ENCODE assay signal across 8 cellular contexts in the genomic region with DNA sequence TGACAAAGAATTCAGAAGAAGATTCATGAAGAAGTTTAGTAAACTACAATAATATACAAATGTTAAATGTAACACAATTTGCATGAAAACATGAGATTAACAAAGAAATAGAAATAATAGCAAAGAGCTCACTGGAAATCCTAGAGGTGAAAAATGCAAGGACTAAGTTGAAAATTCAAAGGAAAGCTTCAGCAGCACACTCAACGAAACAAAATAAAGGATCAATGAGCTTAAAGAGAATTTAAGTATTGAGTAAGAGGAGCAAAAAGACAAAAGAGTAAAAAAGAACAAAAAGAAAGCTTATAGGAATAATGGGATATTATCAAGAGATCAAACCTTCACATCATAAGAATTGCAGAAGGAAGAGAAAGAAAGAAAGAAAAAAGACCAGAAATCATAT.
"Had no signal": no experiment of that assay in that cellular context is flagged by ENCODE, and none has a peak within 500 bp of the region (broad histone marks: within the 10 kb centered on the region; RNA-seq: fewer than 3 reads in every experiment).

No MANE protein-coding gene starts in this region.

- FAIRE-seq: H1, H54, HTR-8/SVneo had no signal

- ATAC-seq: GM23338 had no signal

- H2AFZ ChIP-seq: GM23338 had no signal

- H3K27me3 Mint-ChIP-seq: IgD-negative memory B cell had no signal

- H3K4me2 ChIP-seq: GM23338 had no signal

- H3K36me3 Mint-ChIP-seq: IgD-negative memory B cell had no signal

- DNase-seq: H9, HCEC 1CT, KG1 had no signal

- H3K4me3 ChIP-seq: GM23338 had no signal

- H3K27ac Mint-ChIP-seq: GM23338, H9, IgD-negative memory B cell had no signal

- H3K4me3 Mint-ChIP-seq: GM23338, H9, IgD-negative memory B cell had no signal
